In the genomic region with DNA sequence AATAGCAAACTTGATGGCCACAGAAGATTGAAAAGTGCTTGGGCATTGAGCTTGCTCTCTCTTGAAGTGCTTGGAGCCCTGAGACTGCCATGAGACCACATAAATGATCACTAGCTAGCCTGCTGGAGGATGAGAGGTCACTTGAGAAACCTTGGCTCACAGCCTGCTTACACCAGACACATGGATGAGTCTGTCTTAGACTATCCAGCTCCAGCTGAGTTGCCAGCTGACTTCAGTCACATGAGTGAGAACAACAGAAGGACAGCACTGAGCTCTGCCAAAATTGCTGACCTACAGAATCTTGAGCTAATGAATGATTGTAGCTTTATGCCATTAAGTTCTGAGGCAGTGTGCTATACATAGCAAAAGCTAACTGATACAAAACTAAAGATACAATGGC, we compare ENCODE assay signal across 12 cellular contexts. TPM values are rescaled to one million over a fixed set of nuclear protein-coding genes. Genes with fewer than 3 reads are reported as not detected.
DNase-seq lines count a peak whose midpoint lies in the region; ATAC-seq and TF ChIP-seq lines count a peak whose summit lies in the region.
"Had no signal": no experiment of that assay in that cellular context is flagged by ENCODE, and none has a peak within 500 bp of the region (broad histone marks: within the 10 kb centered on the region; RNA-seq: fewer than 3 reads in every experiment).

No MANE protein-coding gene starts in this region.

- ATAC-seq in HG03108 (IDR thresholded peaks at IDR 0.05; ENCODE audit: unreplicated experiment), result no peak

- no peak for TF ChIP-seq EP300 in transverse colon (IDR thresholded peaks at IDR 0.05; ENCODE audit: low read depth)

- in situ Hi-C loops in transverse colon (cut with MboI; ENCODE audit: low pct_ligation_motif_present in 1 of 4, low pct_unique_long_range_greater_than_20kb in 1 of 4, low sequenced_read_pairs in 3 of 4), result loop anchor here in 1 of 4 donors (25.0 kb wide), 1 partner anchor 534 kb away; the partner anchor contains the start of gene STAT4

- H3K36me3 ChIP-seq in breast epithelium (no peaks in the 10 kb centered on the region), hepatocyte (replicated peaks; ENCODE audit: insufficient read depth, low read depth) (no peaks in the 10 kb centered on the region), transverse colon (peaks cover 0 to 2% (median 0%) of the 10 kb centered on the region in 4 donors)

- POLR2A ChIA-PET in MCF 10A (lab: Yijun Ruan, JAX), result interaction anchor here (0.7 to 3.4 kb wide), 23 partner anchors 8 to 241 kb away, joined by 3 to 23 read pairs (median 4); partner anchors contain the start of genes CAVIN2 and NABP1

- peaks cover 7% of the 10 kb centered on the region for H3K36me3 Mint-ChIP-seq in MCF 10A (ENCODE audit: insufficient read depth, unreplicated experiment)
- H3K36me3 Mint-ChIP-seq in activated T-cell treated with anti-CD3 and anti-CD28 coated beads, Interleukin-2, amount 50 U/mL, for 24 hours (ENCODE audit: low read depth), result peaks cover 48% of the 10 kb centered on the region

- no peaks in the 10 kb centered on the region for H3K27me3 ChIP-seq in breast epithelium
- H3K27me3 ChIP-seq in hepatocyte, result no peaks in the 10 kb centered on the region
- H3K27me3 ChIP-seq in transverse colon, result peaks cover 5% of the 10 kb centered on the region

- no peaks in the 10 kb centered on the region for H3K9me3 ChIP-seq in breast epithelium
- no peaks in the 10 kb centered on the region for H3K9me3 ChIP-seq in hepatocyte (ENCODE audit: low read depth)
- no peaks in the 10 kb centered on the region for H3K9me3 ChIP-seq in transverse colon

- H3K4me3 ChIP-seq in breast epithelium (no peak overlapping the region), hepatocyte (no peak overlapping the region), transverse colon (no peak overlapping the region)

- H3K9me3 Mint-ChIP-seq in MCF 10A (ENCODE audit: unreplicated experiment), result no peaks in the 10 kb centered on the region
- no peaks in the 10 kb centered on the region for H3K9me3 Mint-ChIP-seq in activated T-cell treated with anti-CD3 and anti-CD28 coated beads, Interleukin-2, amount 50 U/mL, for 24 hours
- H3K9me3 Mint-ChIP-seq: memory B cell had no signal

- H3K9me2 ChIP-seq in hepatocyte (replicated peaks; ENCODE audit: insufficient read depth), result no peaks in the 10 kb centered on the region

- H3K4me1 ChIP-seq in breast epithelium (no peaks in the 10 kb centered on the region), hepatocyte (ENCODE audit: insufficient read depth) (no peaks in the 10 kb centered on the region), transverse colon (no peaks in the 10 kb centered on the region)

- TF ChIP-seq CTCF in MCF 10A (IDR thresholded peaks at IDR 0.05; ENCODE audit: unreplicated experiment) (no peak), breast epithelium (IDR thresholded peaks at IDR 0.05) (no peak), hepatocyte (IDR thresholded peaks at IDR 0.05; ENCODE audit: poor library complexity) (no peak), transverse colon (IDR thresholded peaks at IDR 0.05) (no peak)

- CTCF ChIA-PET in MCF 10A (lab: Yijun Ruan, JAX), result interaction anchor here (0.5 to 4.4 kb wide), 10 partner anchors 12 to 1408 kb away, joined by 3 to 72 read pairs (median 4); no protein-coding TSS in a partner anchor

- H3K4me3 Mint-ChIP-seq in MCF 10A (ENCODE audit: unreplicated experiment), result no peak overlapping the region
- H3K4me3 Mint-ChIP-seq in activated T-cell treated with anti-CD3 and anti-CD28 coated beads, Interleukin-2, amount 50 U/mL, for 24 hours, result no peak overlapping the region
- H3K4me3 Mint-ChIP-seq: activated naive CD8-positive, alpha-beta T cell treated with anti-CD3 and anti-CD28 coated beads, Interleukin-2, amount 10 ng/mL, durations not matched to agents 7 days and 5 days; B cell; memory B cell; T-helper 1 cell treated with Interleukin-12 subunit alpha and Interleukin-12 subunit beta and Interleukin-4 antibody, amounts not matched to agents 30 μg/mL and 1 μg/mL, for 36 hours had no signal

- H3K4me2 ChIP-seq in hepatocyte, result no peak overlapping the region

- no peak overlapping the region for H2AFZ ChIP-seq in hepatocyte

- H3K79me2 ChIP-seq in hepatocyte, result no peaks in the 10 kb centered on the region

- H3K27ac ChIP-seq in breast epithelium, result no peak overlapping the region
- no peak overlapping the region for H3K27ac ChIP-seq in hepatocyte
- no peak overlapping the region for H3K27ac ChIP-seq in transverse colon

- H3K27ac Mint-ChIP-seq in MCF 10A (ENCODE audit: low read depth, unreplicated experiment), result peak overlapping the region; percentile 7
- H3K27ac Mint-ChIP-seq in activated T-cell treated with anti-CD3 and anti-CD28 coated beads, Interleukin-2, amount 50 U/mL, for 24 hours, result no peak overlapping the region
- H3K27ac Mint-ChIP-seq: activated naive CD8-positive, alpha-beta T cell treated with anti-CD3 and anti-CD28 coated beads, Interleukin-2, amount 10 ng/mL, durations not matched to agents 7 days and 5 days; B cell; memory B cell; T-helper 1 cell treated with Interleukin-12 subunit alpha and Interleukin-12 subunit beta and Interleukin-4 antibody, amounts not matched to agents 30 μg/mL and 1 μg/mL, for 36 hours had no signal

- DNase-seq in MCF 10A (ENCODE audit: unreplicated experiment) (peak; percentile 72), breast epithelium (ENCODE audit: low spot score in 2 of 2) (no peak), amniotic epithelial cell (ENCODE audit: low read depth) (peak; percentile 91), hepatocyte (ENCODE audit: low spot score) (peak; percentile 42), transverse colon (peak; percentile 17)
- no peak for DNase-seq in activated CD4-positive, alpha-beta T cell treated with anti-CD3 and anti-CD28 coated beads, Interleukin-2, amount 50 U/mL, for 1 hour
- no peak for DNase-seq in activated T-cell treated with anti-CD3 and anti-CD28 coated beads, Interleukin-2, amount 50 U/mL, for 24 hours
- DNase-seq: activated naive CD8-positive, alpha-beta T cell treated with anti-CD3 and anti-CD28 coated beads, Interleukin-2, amount 10 ng/mL, durations not matched to agents 7 days and 5 days had no signal

- TF ChIP-seq POLR2A in breast epithelium (IDR thresholded peaks at IDR 0.05) (no peak), transverse colon (IDR thresholded peaks at IDR 0.05) (no peak)

- no peaks in the 10 kb centered on the region for H4K20me1 ChIP-seq in hepatocyte (ENCODE audit: insufficient read depth, poor library complexity, severe bottlenecking)

- no peaks in the 10 kb centered on the region for H3K27me3 Mint-ChIP-seq in MCF 10A (ENCODE audit: insufficient read depth, unreplicated experiment)
- H3K27me3 Mint-ChIP-seq in activated T-cell treated with anti-CD3 and anti-CD28 coated beads, Interleukin-2, amount 50 U/mL, for 24 hours, result no peaks in the 10 kb centered on the region
- H3K27me3 Mint-ChIP-seq: activated naive CD8-positive, alpha-beta T cell treated with anti-CD3 and anti-CD28 coated beads, Interleukin-2, amount 10 ng/mL, durations not matched to agents 7 days and 5 days; B cell; memory B cell had no signal

- intact Hi-C loops in MCF 10A (cut with micrococcal nuclease), result no loop called here
- intact Hi-C loops in breast epithelium (cut with DNase I; ENCODE audit: low total_unique reads), result no loop called here
- intact Hi-C loops in transverse colon (cut with DNase I; ENCODE audit: low total_unique reads), result no loop called here

- H3K4me1 Mint-ChIP-seq in MCF 10A (ENCODE audit: insufficient read depth, unreplicated experiment), result peaks cover 9% of the 10 kb centered on the region
- peaks cover 13% of the 10 kb centered on the region for H3K4me1 Mint-ChIP-seq in activated T-cell treated with anti-CD3 and anti-CD28 coated beads, Interleukin-2, amount 50 U/mL, for 24 hours (ENCODE audit: low read depth)

- no TSS peak for BruUV-seq in MCF 10A (replicated peaks; lab: Mats Ljungman, UMichigan)

RNA-seq across cellular contexts. Expression of gene NABP1, which starts 18.1 kb away (rescaled TPM):
- total RNA-seq in MCF 10A (2022) (81.8 and 96.3 TPM in 2 replicates), breast epithelium (10 to 100 TPM; 34.4 to 44.9 (median 37.8) TPM), hepatocyte (36.1 and 40.0 TPM in 2 replicates), transverse colon (10 to 100 TPM in 3 of 4 donors, under 1 TPM in 1; 1.00 to 55.6 (median 33.0) TPM)
- 19.6 and 27.2 TPM in 2 replicates for polyA plus RNA-seq in hepatocyte

Comparison
In these comparisons a context has a peak if more than half of its experiments do, and no peak if none do; other contexts are left out.
1. DNase-seq: peak in MCF 10A (single experiment), amniotic epithelial cell (single experiment), hepatocyte (single experiment) and transverse colon (single experiment); none in breast epithelium (0 of 2), activated CD4-positive, alpha-beta T cell treated with anti-CD3 and anti-CD28 coated beads, Interleukin-2, amount 50 U/mL, for 1 hour (single experiment) and activated T-cell treated with anti-CD3 and anti-CD28 coated beads, Interleukin-2, amount 50 U/mL, for 24 hours (single experiment).